22 cellular contexts compared by ENCODE assay signal in genomic region chr6:169042061-169042460, GRCh38.
"Had no signal": no experiment of that assay in that cellular context is flagged by ENCODE, and none has a peak within 500 bp of the region (broad histone marks: within the 10 kb centered on the region; RNA-seq: fewer than 3 reads in every experiment).

No MANE protein-coding gene starts in this region.

- H3K4me1 ChIP-seq: foreskin keratinocyte, right lobe of liver, spleen, upper lobe of left lung had no signal

- H3K27me3 Mint-ChIP-seq: stimulated activated memory B cell treated with anti-CD40 and anti-IgM and Interleukin-4, amounts not matched to agents 10 μg/mL and 1 μg/mL and 100 μg/mL, for 72 hours had no signal

- ATAC-seq: esophagus mucosa; foreskin keratinocyte; left cardiac atrium; left ventricle myocardium superior; psoas muscle; right lobe of liver; stimulated activated memory B cell treated with anti-CD40 and anti-IgM and Interleukin-4, amounts not matched to agents 10 μg/mL and 1 μg/mL and 100 μg/mL, for 72 hours had no signal

- H3K4me3 ChIP-seq: lung, psoas muscle, right lobe of liver, spleen, tibial artery, upper lobe of left lung, vagina had no signal

- H3K4me1 Mint-ChIP-seq: immature natural killer cell; stimulated activated memory B cell treated with anti-CD40 and anti-IgM and Interleukin-4, amounts not matched to agents 10 μg/mL and 1 μg/mL and 100 μg/mL, for 72 hours had no signal

- H3K36me3 ChIP-seq: right lobe of liver, spleen, tibial artery, upper lobe of left lung, vagina had no signal

- H3K9me3 ChIP-seq: right lobe of liver, vagina had no signal

- H3K36me3 Mint-ChIP-seq: immature natural killer cell; stimulated activated memory B cell treated with anti-CD40 and anti-IgM and Interleukin-4, amounts not matched to agents 10 μg/mL and 1 μg/mL and 100 μg/mL, for 72 hours had no signal

- H3K27ac Mint-ChIP-seq: immature natural killer cell; stimulated activated memory B cell treated with anti-CD40 and anti-IgM and Interleukin-4, amounts not matched to agents 10 μg/mL and 1 μg/mL and 100 μg/mL, for 72 hours; stimulated activated naive CD8-positive, alpha-beta T cell treated with anti-CD3 and anti-CD28 coated beads, Interleukin-15, Interleukin-2, amounts not matched to agents 100 ng/mL and 50 ng/mL, for 24 hours had no signal

- DNase-seq: effector memory CD4-positive, alpha-beta T cell; foreskin keratinocyte; immature natural killer cell; left cardiac atrium; left ventricle myocardium superior; mesenchymal stem cell; midbrain; psoas muscle; retina; right lobe of liver; spleen; stimulated activated CD4-positive, alpha-beta T cell treated with anti-CD3 and anti-CD28 coated beads, Interleukin-15, amount 100 ng/mL, for 24 hours; stimulated activated CD4-positive, alpha-beta T cell treated with anti-CD3 and anti-CD28 coated beads, Interleukin-1b, Interleukin-23, amount 100 ng/mL, for 48 hours; stimulated activated CD4-positive, alpha-beta T cell treated with anti-CD3 and anti-CD28 coated beads, Interleukin-4, amount 100 ng/mL, for 24 hours; tibial artery; upper lobe of left lung had no signal

- H3K4me3 Mint-ChIP-seq: immature natural killer cell; nephron; stimulated activated memory B cell treated with anti-CD40 and anti-IgM and Interleukin-4, amounts not matched to agents 10 μg/mL and 1 μg/mL and 100 μg/mL, for 72 hours; stimulated activated naive CD8-positive, alpha-beta T cell treated with anti-CD3 and anti-CD28 coated beads, Interleukin-15, Interleukin-2, amounts not matched to agents 100 ng/mL and 50 ng/mL, for 24 hours had no signal

- H3K27ac ChIP-seq: foreskin keratinocyte, psoas muscle, right lobe of liver, spleen, tibial artery, upper lobe of left lung, vagina had no signal

- H3K27me3 ChIP-seq: right lobe of liver, spleen, tibial artery, upper lobe of left lung, vagina had no signal
